In the genomic region with DNA sequence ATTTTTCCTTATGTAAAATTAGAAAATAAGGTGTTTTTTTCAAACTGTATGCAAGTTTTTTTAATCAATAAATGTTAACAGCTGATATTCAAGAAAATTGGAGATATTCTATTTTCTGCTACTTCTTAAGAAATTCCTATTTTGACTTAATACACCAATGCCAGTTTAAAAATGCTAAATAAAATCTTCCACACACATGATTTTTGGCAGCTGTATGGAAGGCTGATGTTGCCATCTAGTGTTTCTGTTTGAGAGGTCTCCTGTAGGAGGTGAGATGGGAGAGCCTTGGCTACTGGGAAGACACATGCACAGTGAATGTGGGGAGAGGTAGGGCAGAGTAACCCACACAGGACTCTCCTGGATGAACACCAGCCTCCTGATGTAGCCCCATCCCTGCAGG, we compare ENCODE assay signal across 9 cellular contexts. TPM values are rescaled to one million over a fixed set of nuclear protein-coding genes. Genes with fewer than 3 reads are reported as not detected.
A peak's percentile ranks its signal among the peaks of the same experiment; 100 is the strongest.
DNase-seq lines count a peak whose midpoint lies in the region; ATAC-seq and TF ChIP-seq lines count a peak whose summit lies in the region.
"Had no signal": no experiment of that assay in that cellular context is flagged by ENCODE, and none has a peak within 500 bp of the region (broad histone marks: within the 10 kb centered on the region; RNA-seq: fewer than 3 reads in every experiment).

No MANE protein-coding gene starts in this region.

- H3K4me3 ChIP-seq in dorsolateral prefrontal cortex (no peak overlapping the region), mesendoderm (ENCODE audit: low read length) (no peak overlapping the region), MG63 (no peak overlapping the region)
- H3K4me3 ChIP-seq: BLaER1 had no signal

- no peak overlapping the region for H3K4me2 ChIP-seq in mesendoderm (ENCODE audit: low read length)
- H3K4me2 ChIP-seq: BLaER1 had no signal

- POLR2A ChIA-PET in T-cell (lab: Charles Lee), result no interaction called here

- no peaks in the 10 kb centered on the region for H3K9me3 Mint-ChIP-seq in T-cell

- H3K23ac ChIP-seq in mesendoderm (ENCODE audit: low read length), result no peak overlapping the region

- ATAC-seq in GM19452 (IDR thresholded peaks at IDR 0.05; ENCODE audit: unreplicated experiment) (peak; percentile 73), T-cell (replicated peaks in 1 of 4) (peak; percentile 60 to 87 (median 78))

- H3K36me3 Mint-ChIP-seq in T-cell, result no peaks in the 10 kb centered on the region

- H3K27me3 Mint-ChIP-seq in T-cell, result peaks cover 12 to 13% of the 10 kb centered on the region in 2 donors

- peak; percentile 13 for DNase-seq in NCI-H1694 treated with DMSO at 0.1 percent for 48 hours (lab: John Stamatoyannopoulos, UW)
- DNase-seq in NCI-H1694 (lab: John Stamatoyannopoulos, UW), result no peak
- DNase-seq in HuH-7 (ENCODE audit: low spot score), result peak; percentile 29
- peak in 23 of 34 experiments; percentile 2 to 38 (median 16) for DNase-seq in T-cell
- peak in 1 of 10 donors; percentile 18 for DNase-seq in dorsolateral prefrontal cortex
- DNase-seq in mesendoderm, result peak; percentile 72
- DNase-seq in MG63, result no peak

- H2AK5ac ChIP-seq in mesendoderm (ENCODE audit: low read length), result no peak overlapping the region

- H3K27ac ChIP-seq in dorsolateral prefrontal cortex (no peak overlapping the region), mesendoderm (ENCODE audit: low read depth, low read length) (no peak overlapping the region)
- H3K27ac ChIP-seq: BLaER1 had no signal

- H4K8ac ChIP-seq in mesendoderm (ENCODE audit: low read depth, low read length), result no peak overlapping the region

- no peaks in the 10 kb centered on the region for H3K4me1 ChIP-seq in mesendoderm (ENCODE audit: control insufficient read depth, low read depth, low read length)
- H3K4me1 ChIP-seq: BLaER1 had no signal

- H3K9me3 ChIP-seq in MG63, result no peaks in the 10 kb centered on the region
- H3K9me3 ChIP-seq: BLaER1 had no signal

- no peak overlapping the region for H3K27ac Mint-ChIP-seq in T-cell

- H2BK15ac ChIP-seq in mesendoderm (replicated peaks; ENCODE audit: low read depth), result no peak overlapping the region

- H3K4me1 Mint-ChIP-seq in T-cell, result no peaks in the 10 kb centered on the region

- peak in 54 of 56 donors; percentile 46 to 80 (median 61) for TF ChIP-seq CTCF in dorsolateral prefrontal cortex (IDR thresholded peaks at IDR 0.05 in 54 of 56, conservative IDR thresholded peaks at IDR 0.05 in 2 of 56; ENCODE audit: low read depth in 1 of 56, partially characterized antibody in 56 of 56)

- CTCF ChIA-PET in T-cell (lab: Charles Lee), result interaction anchor here (0.6 to 6.4 kb wide), 10 partner anchors 12 to 579 kb away, joined by 3 to 81 read pairs (median 6); no protein-coding TSS in a partner anchor

- no peaks in the 10 kb centered on the region for H3K79me2 ChIP-seq in mesendoderm (ENCODE audit: control insufficient read depth, insufficient read depth, low read length)

- H3K4ac ChIP-seq in mesendoderm (ENCODE audit: low read depth, low read length), result no peak overlapping the region

- H3K4me3 Mint-ChIP-seq in T-cell, result no peak overlapping the region

- H3K9ac ChIP-seq in mesendoderm (ENCODE audit: low read length), result no peak overlapping the region
- H3K9ac ChIP-seq: BLaER1 had no signal

- intact Hi-C loops in dorsolateral prefrontal cortex (cut with DNase I), result loop anchor here (5.0 to 10.0 kb wide), 4 partner anchors 100 to 445 kb away; no protein-coding TSS in a partner anchor

- H3K56ac ChIP-seq in mesendoderm (ENCODE audit: low read length), result no peak overlapping the region

- H4K5ac ChIP-seq in mesendoderm (ENCODE audit: low read length), result no peak overlapping the region

- no peak overlapping the region for H3K18ac ChIP-seq in mesendoderm (ENCODE audit: low read length)

- H3K27me3 ChIP-seq in dorsolateral prefrontal cortex, result peaks cover 0 to 12% (median 0%) of the 10 kb centered on the region in 45 donors
- H3K27me3 ChIP-seq in mesendoderm (ENCODE audit: insufficient read depth, low read length, poor library complexity), result no peaks in the 10 kb centered on the region
- H3K27me3 ChIP-seq in MG63, result peaks cover 4% of the 10 kb centered on the region
- H3K27me3 ChIP-seq: BLaER1 had no signal

- no peak overlapping the region for H2BK5ac ChIP-seq in mesendoderm (ENCODE audit: low read length)

- H3K36me3 ChIP-seq in mesendoderm (ENCODE audit: control insufficient read depth, insufficient read depth, low read length) (no peaks in the 10 kb centered on the region), MG63 (no peaks in the 10 kb centered on the region)
- H3K36me3 ChIP-seq: BLaER1 had no signal

- no peak overlapping the region for H2BK120ac ChIP-seq in mesendoderm (ENCODE audit: low read depth, low read length)

- H3K79me1 ChIP-seq in mesendoderm (ENCODE audit: low read length), result no peaks in the 10 kb centered on the region

RNA-seq across cellular contexts. Expression of gene OR2B11, which starts 29.2 kb away (rescaled TPM):
- total RNA-seq in T-cell (not detected), dorsolateral prefrontal cortex (not detected)
- not detected for polyA plus RNA-seq in mesendoderm (2013, experiment 1 of 2)
- polyA plus RNA-seq in mesendoderm (2013, experiment 2 of 2), result not detected
- not detected in 2 replicates for total RNA-seq in MG63 (2014; rRNA removed; shearing (Covaris generic); ENCODE audit: low replicate concordance)

RNA-seq across cellular contexts. Expression of gene OR2C3, which starts 49.2 kb away (rescaled TPM):
- total RNA-seq in T-cell (not detected), dorsolateral prefrontal cortex (under 1 TPM in 2 of 120 experiments, not detected in 118; 0.04 to 0.11 TPM)
- polyA plus RNA-seq in mesendoderm (2013, experiment 1 of 2), result not detected
- polyA plus RNA-seq in mesendoderm (2013, experiment 2 of 2), result not detected
- not detected in 2 replicates for total RNA-seq in MG63 (2014; rRNA removed; shearing (Covaris generic); ENCODE audit: low replicate concordance)

Comparison
In these comparisons a context has a peak if more than half of its experiments do, and no peak if none do; other contexts are left out.
1. DNase-seq: peak in NCI-H1694 treated with DMSO at 0.1 percent for 48 hours (single experiment), HuH-7 (single experiment), T-cell (23 of 34) and mesendoderm (single experiment); none in NCI-H1694 (single experiment) and MG63 (single experiment).